ENCODE assay signal across 30 cellular contexts in the genomic region with DNA sequence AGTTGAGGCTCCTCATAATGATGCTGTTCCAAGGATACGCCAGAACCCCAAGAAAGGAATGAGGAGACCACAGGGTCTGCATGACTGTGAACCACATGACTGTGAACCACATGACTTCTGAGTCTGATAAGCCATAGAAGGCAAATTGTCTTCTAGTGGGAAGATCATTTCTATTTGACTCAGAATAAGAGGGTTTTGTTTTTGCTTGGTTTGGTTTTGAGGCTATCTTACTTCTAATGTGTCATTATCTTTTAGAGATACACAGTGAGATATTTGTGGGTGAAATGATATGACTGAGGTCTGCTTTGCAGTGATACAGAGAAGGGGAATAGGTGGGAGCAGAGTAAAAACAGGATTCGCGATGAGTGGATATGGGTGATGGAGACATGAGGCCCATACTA. TPM values are rescaled to one million over a fixed set of nuclear protein-coding genes. Genes with fewer than 3 reads are reported as not detected.
DNase-seq lines count a peak whose midpoint lies in the region; ATAC-seq and TF ChIP-seq lines count a peak whose summit lies in the region.
"Had no signal": no experiment of that assay in that cellular context is flagged by ENCODE, and none has a peak within 500 bp of the region (broad histone marks: within the 10 kb centered on the region; RNA-seq: fewer than 3 reads in every experiment).

No MANE protein-coding gene starts in this region.

- H3K4me1 ChIP-seq in naive thymus-derived CD4-positive, alpha-beta T cell (ENCODE audit: control insufficient read depth in 2 of 2, insufficient read depth in 2 of 2, low read length in 2 of 2): no peaks in the 10 kb centered on the region
- H3K4me1 ChIP-seq: uterus had no signal

- no peak overlapping the region for H3K27ac ChIP-seq in naive thymus-derived CD4-positive, alpha-beta T cell (ENCODE audit: low read depth, low read length)
- H3K27ac ChIP-seq: dorsolateral prefrontal cortex, gastrocnemius medialis, ovary, thoracic aorta, uterus, WERI-Rb-1 had no signal

- peak; percentile 34 for DNase-seq in activated CD4-positive, alpha-beta memory T cell treated with anti-CD3 and anti-CD28 coated beads for 36 hours
- no peak for DNase-seq in activated CD4-positive, alpha-beta memory T cell treated with anti-CD3 and anti-CD28 coated beads, Interleukin-2, amount 10 ng/mL, durations not matched to agents 7 days and 5 days
- DNase-seq in stimulated activated CD4-positive, alpha-beta T cell treated with anti-CD3 and anti-CD28 coated beads, Interleukin-1b, Interleukin-23, amount 100 ng/mL, for 48 hours: peak; percentile 24
- DNase-seq in stimulated activated CD4-positive, alpha-beta T cell treated with anti-CD3 and anti-CD28 coated beads, Interleukin-2, amount 100 ng/mL, for 48 hours: no peak
- no peak for DNase-seq in type B pancreatic cell (ENCODE audit: extremely low spot score, unreplicated experiment)
- DNase-seq in naive thymus-derived CD4-positive, alpha-beta T cell: no peak
- DNase-seq in AG08395 (ENCODE audit: low spot score): no peak
- DNase-seq: activated CD4-positive, alpha-beta T cell treated with anti-CD3 and anti-CD28 coated beads, Interleukin-2, amount 50 U/mL, for 4 hours; AML-193; CD4-positive, alpha-beta T cell; cerebellar nuclear complex; dorsolateral prefrontal cortex; EL; gastrocnemius medialis; KBM-7; MG63; mucosa of descending colon; NCI-H1105 treated with DMSO at 0.1 percent for 48 hours; NCI-H1930; NCI-H526 treated with DMSO at 0.1 percent for 48 hours; ovary; SIG-M5; SW 1271; T1000; uterus; WERI-Rb-1 had no signal

- no peak for TF ChIP-seq CTCF in type B pancreatic cell (conservative IDR thresholded peaks at IDR 0.05)

- no peak overlapping the region for H3K4me3 ChIP-seq in naive thymus-derived CD4-positive, alpha-beta T cell (ENCODE audit: low read length)
- H3K4me3 ChIP-seq: dorsolateral prefrontal cortex, gastrocnemius medialis, lung, MG63, mucosa of descending colon, ovary, thoracic aorta, uterus had no signal

- H3K4me3 Mint-ChIP-seq in activated CD4-positive, alpha-beta memory T cell treated with anti-CD3 and anti-CD28 coated beads for 36 hours: no peak overlapping the region
- no peak overlapping the region for H3K4me3 Mint-ChIP-seq in activated CD4-positive, alpha-beta memory T cell treated with anti-CD3 and anti-CD28 coated beads, Interleukin-2, amount 10 ng/mL, durations not matched to agents 7 days and 5 days
- H3K4me3 Mint-ChIP-seq in activated T-helper 17 cell treated with anti-CD3 and anti-CD28 coated beads, Interleukin-2, amount 50 U/mL, for 72 hours: peak overlapping the region; percentile 35
- no peak overlapping the region for H3K4me3 Mint-ChIP-seq in type B pancreatic cell
- H3K4me3 Mint-ChIP-seq in naive thymus-derived CD4-positive, alpha-beta T cell: no peak overlapping the region
- H3K4me3 Mint-ChIP-seq: CD4-positive, alpha-beta T cell had no signal

- no peaks in the 10 kb centered on the region for H3K27me3 ChIP-seq in naive thymus-derived CD4-positive, alpha-beta T cell (ENCODE audit: control insufficient read depth in 2 of 2, insufficient read depth in 2 of 2, low read length in 2 of 2)
- H3K27me3 ChIP-seq: gastrocnemius medialis, ovary, uterus had no signal

- no peaks in the 10 kb centered on the region for H3K36me3 Mint-ChIP-seq in activated CD4-positive, alpha-beta memory T cell treated with anti-CD3 and anti-CD28 coated beads for 36 hours
- H3K36me3 Mint-ChIP-seq in activated CD4-positive, alpha-beta memory T cell treated with anti-CD3 and anti-CD28 coated beads, Interleukin-2, amount 10 ng/mL, durations not matched to agents 7 days and 5 days (ENCODE audit: low read depth): no peaks in the 10 kb centered on the region
- no peaks in the 10 kb centered on the region for H3K36me3 Mint-ChIP-seq in activated T-helper 17 cell treated with anti-CD3 and anti-CD28 coated beads, Interleukin-2, amount 50 U/mL, for 72 hours (ENCODE audit: low read depth)
- H3K36me3 Mint-ChIP-seq in type B pancreatic cell: no peaks in the 10 kb centered on the region
- H3K36me3 Mint-ChIP-seq in naive thymus-derived CD4-positive, alpha-beta T cell: no peaks in the 10 kb centered on the region

- POLR2A ChIA-PET in activated CD4-positive, alpha-beta memory T cell treated with anti-CD3 and anti-CD28 coated beads for 36 hours (lab: Charles Lee): interaction anchor here (0.6 to 1.2 kb wide), 4 partner anchors 19 to 287 kb away, joined by 3 to 4 read pairs (median 3); no protein-coding TSS in a partner anchor
- POLR2A ChIA-PET in activated CD4-positive, alpha-beta memory T cell treated with anti-CD3 and anti-CD28 coated beads, Interleukin-2, amount 10 ng/mL, durations not matched to agents 7 days and 5 days (lab: Charles Lee): interaction anchor here (1.2 kb wide), 1 partner anchor 14 kb away, joined by 3 read pairs; no protein-coding TSS in a partner anchor
- POLR2A ChIA-PET in naive thymus-derived CD4-positive, alpha-beta T cell (lab: Charles Lee): no interaction called here

- H3K27me3 Mint-ChIP-seq in activated CD4-positive, alpha-beta memory T cell treated with anti-CD3 and anti-CD28 coated beads for 36 hours: peaks cover 49% of the 10 kb centered on the region
- H3K27me3 Mint-ChIP-seq in activated CD4-positive, alpha-beta memory T cell treated with anti-CD3 and anti-CD28 coated beads, Interleukin-2, amount 10 ng/mL, durations not matched to agents 7 days and 5 days: peaks cover 63% of the 10 kb centered on the region
- H3K27me3 Mint-ChIP-seq in activated T-helper 17 cell treated with anti-CD3 and anti-CD28 coated beads, Interleukin-2, amount 50 U/mL, for 72 hours: peaks cover 43% of the 10 kb centered on the region
- peaks cover 17% of the 10 kb centered on the region for H3K27me3 Mint-ChIP-seq in type B pancreatic cell
- peaks cover 0 to 65% (median 11%) of the 10 kb centered on the region in 5 donors for H3K27me3 Mint-ChIP-seq in naive thymus-derived CD4-positive, alpha-beta T cell

- intact Hi-C loops in activated CD4-positive, alpha-beta memory T cell treated with anti-CD3 and anti-CD28 coated beads for 36 hours (cut with micrococcal nuclease): loop anchor here (1.0 to 5.0 kb wide), 10 partner anchors 8 to 571 kb away; no protein-coding TSS in a partner anchor
- intact Hi-C loops in naive thymus-derived CD4-positive, alpha-beta T cell (cut with micrococcal nuclease): no loop called here

- ATAC-seq in activated T-helper 17 cell treated with anti-CD3 and anti-CD28 coated beads, Interleukin-2, amount 50 U/mL, for 72 hours (replicated peaks): peak; percentile 97
- no peak for ATAC-seq in naive thymus-derived CD4-positive, alpha-beta T cell
- ATAC-seq: gastrocnemius medialis, mucosa of descending colon, Panc1 had no signal

- peaks cover 18% of the 10 kb centered on the region for H3K4me1 Mint-ChIP-seq in activated CD4-positive, alpha-beta memory T cell treated with anti-CD3 and anti-CD28 coated beads for 36 hours (ENCODE audit: low read depth)
- H3K4me1 Mint-ChIP-seq in activated CD4-positive, alpha-beta memory T cell treated with anti-CD3 and anti-CD28 coated beads, Interleukin-2, amount 10 ng/mL, durations not matched to agents 7 days and 5 days: peaks cover 9% of the 10 kb centered on the region
- peaks cover 9% of the 10 kb centered on the region for H3K4me1 Mint-ChIP-seq in activated T-helper 17 cell treated with anti-CD3 and anti-CD28 coated beads, Interleukin-2, amount 50 U/mL, for 72 hours
- no peaks in the 10 kb centered on the region for H3K4me1 Mint-ChIP-seq in type B pancreatic cell (ENCODE audit: unreplicated experiment)
- peaks cover 0 to 7% (median 0%) of the 10 kb centered on the region in 7 donors for H3K4me1 Mint-ChIP-seq in naive thymus-derived CD4-positive, alpha-beta T cell

- H3K27ac Mint-ChIP-seq in activated CD4-positive, alpha-beta memory T cell treated with anti-CD3 and anti-CD28 coated beads for 36 hours: no peak overlapping the region
- no peak overlapping the region for H3K27ac Mint-ChIP-seq in activated CD4-positive, alpha-beta memory T cell treated with anti-CD3 and anti-CD28 coated beads, Interleukin-2, amount 10 ng/mL, durations not matched to agents 7 days and 5 days
- peak overlapping the region; percentile 62 for H3K27ac Mint-ChIP-seq in activated T-helper 17 cell treated with anti-CD3 and anti-CD28 coated beads, Interleukin-2, amount 50 U/mL, for 72 hours
- H3K27ac Mint-ChIP-seq in type B pancreatic cell: no peak overlapping the region
- no peak overlapping the region for H3K27ac Mint-ChIP-seq in naive thymus-derived CD4-positive, alpha-beta T cell
- H3K27ac Mint-ChIP-seq: CD4-positive, alpha-beta T cell had no signal

- H3K9me3 ChIP-seq in naive thymus-derived CD4-positive, alpha-beta T cell (ENCODE audit: control insufficient read depth in 2 of 3, low read length in 3 of 3): no peaks in the 10 kb centered on the region
- H3K9me3 ChIP-seq: gastrocnemius medialis, MG63, mucosa of descending colon, ovary, thoracic aorta, uterus had no signal

- H3K36me3 ChIP-seq in naive thymus-derived CD4-positive, alpha-beta T cell (ENCODE audit: control insufficient read depth in 2 of 3, insufficient read depth in 3 of 3, low read length in 3 of 3): no peaks in the 10 kb centered on the region
- H3K36me3 ChIP-seq: gastrocnemius medialis, MG63, ovary, thoracic aorta, uterus, WERI-Rb-1 had no signal

- no peaks in the 10 kb centered on the region for H3K9me3 Mint-ChIP-seq in activated CD4-positive, alpha-beta memory T cell treated with anti-CD3 and anti-CD28 coated beads for 36 hours
- H3K9me3 Mint-ChIP-seq in activated CD4-positive, alpha-beta memory T cell treated with anti-CD3 and anti-CD28 coated beads, Interleukin-2, amount 10 ng/mL, durations not matched to agents 7 days and 5 days: no peaks in the 10 kb centered on the region
- H3K9me3 Mint-ChIP-seq in activated T-helper 17 cell treated with anti-CD3 and anti-CD28 coated beads, Interleukin-2, amount 50 U/mL, for 72 hours: no peaks in the 10 kb centered on the region
- H3K9me3 Mint-ChIP-seq in type B pancreatic cell: no peaks in the 10 kb centered on the region
- H3K9me3 Mint-ChIP-seq in naive thymus-derived CD4-positive, alpha-beta T cell: peaks cover 0 to 2% (median 0%) of the 10 kb centered on the region in 11 donors
- H3K9me3 Mint-ChIP-seq: CD4-positive, alpha-beta T cell had no signal

- CTCF ChIA-PET in activated CD4-positive, alpha-beta memory T cell treated with anti-CD3 and anti-CD28 coated beads for 36 hours (lab: Charles Lee): interaction anchor here (0.7 to 2.6 kb wide), 4 partner anchors 9 to 226 kb away, joined by 3 to 6 read pairs (median 4); no protein-coding TSS in a partner anchor
- CTCF ChIA-PET in activated CD4-positive, alpha-beta memory T cell treated with anti-CD3 and anti-CD28 coated beads, Interleukin-2, amount 10 ng/mL, durations not matched to agents 7 days and 5 days (lab: Charles Lee): no interaction called here
- CTCF ChIA-PET in naive thymus-derived CD4-positive, alpha-beta T cell (lab: Charles Lee): no interaction called here

RNA-seq across cellular contexts. Expression of a gene that starts 28.9 kb away (rescaled TPM):
- 10 to 100 TPM; 21.9 to 25.6 TPM for total RNA-seq in activated CD4-positive, alpha-beta memory T cell treated with anti-CD3 and anti-CD28 coated beads for 36 hours
- 10 to 100 TPM; 11.1 to 11.4 TPM for total RNA-seq in activated CD4-positive, alpha-beta memory T cell treated with anti-CD3 and anti-CD28 coated beads, Interleukin-2, amount 10 ng/mL, durations not matched to agents 7 days and 5 days
- total RNA-seq in activated T-helper 17 cell treated with anti-CD3 and anti-CD28 coated beads, Interleukin-2, amount 50 U/mL, for 72 hours: 10 to 100 TPM; 12.9 to 13.4 TPM
- 28.7 and 29.2 TPM in 2 replicates for total RNA-seq in type B pancreatic cell (ENCODE audit: low replicate concordance)
- 10 to 100 TPM; 33.1 to 67.6 (median 39.0) TPM for total RNA-seq in naive thymus-derived CD4-positive, alpha-beta T cell
- polyA plus RNA-seq in naive thymus-derived CD4-positive, alpha-beta T cell: 10 to 100 TPM; 12.3 to 13.7 TPM

Comparison
In these comparisons a context has a peak if more than half of its experiments do, and no peak if none do; other contexts are left out.
1. DNase-seq: peak in activated CD4-positive, alpha-beta memory T cell treated with anti-CD3 and anti-CD28 coated beads for 36 hours (single experiment) and stimulated activated CD4-positive, alpha-beta T cell treated with anti-CD3 and anti-CD28 coated beads, Interleukin-1b, Interleukin-23, amount 100 ng/mL, for 48 hours (single experiment); none in activated CD4-positive, alpha-beta memory T cell treated with anti-CD3 and anti-CD28 coated beads, Interleukin-2, amount 10 ng/mL, durations not matched to agents 7 days and 5 days (single experiment), stimulated activated CD4-positive, alpha-beta T cell treated with anti-CD3 and anti-CD28 coated beads, Interleukin-2, amount 100 ng/mL, for 48 hours (0 of 2), type B pancreatic cell (single experiment), naive thymus-derived CD4-positive, alpha-beta T cell (0 of 9) and AG08395 (single experiment).